ENCODE assay signal across 1 cellular context in genomic region chr5:154754460-154755360, GRCh38.
TF ChIP-seq lines count a peak whose summit lies in the region.

No MANE protein-coding gene starts in this region.

TF ChIP-seq in SK-N-SH treated with all-trans-retinoic acid at 6 μM for 48 hours, 23 proteins besides CTCF, POLR2A, EP300 and RAD21 (continued from another document):
- no peak for TF ChIP-seq TOX (CRISPR knock-in tag; IDR thresholded peaks at IDR 0.05; ENCODE audit: borderline replicate concordance)
- TF ChIP-seq ISL1 (CRISPR knock-in tag; IDR thresholded peaks at IDR 0.05) = no peak
- no peak for TF ChIP-seq ZNF8 (CRISPR knock-in tag; IDR thresholded peaks at IDR 0.05)
- no peak for TF ChIP-seq ZC3H10 (CRISPR knock-in tag; IDR thresholded peaks at IDR 0.05)
- TF ChIP-seq ARNTL (CRISPR knock-in tag; IDR thresholded peaks at IDR 0.05; ENCODE audit: borderline replicate concordance, low read depth) = no peak
- TF ChIP-seq SNAI2 (CRISPR knock-in tag; IDR thresholded peaks at IDR 0.05) = no peak
